In the genomic region with DNA sequence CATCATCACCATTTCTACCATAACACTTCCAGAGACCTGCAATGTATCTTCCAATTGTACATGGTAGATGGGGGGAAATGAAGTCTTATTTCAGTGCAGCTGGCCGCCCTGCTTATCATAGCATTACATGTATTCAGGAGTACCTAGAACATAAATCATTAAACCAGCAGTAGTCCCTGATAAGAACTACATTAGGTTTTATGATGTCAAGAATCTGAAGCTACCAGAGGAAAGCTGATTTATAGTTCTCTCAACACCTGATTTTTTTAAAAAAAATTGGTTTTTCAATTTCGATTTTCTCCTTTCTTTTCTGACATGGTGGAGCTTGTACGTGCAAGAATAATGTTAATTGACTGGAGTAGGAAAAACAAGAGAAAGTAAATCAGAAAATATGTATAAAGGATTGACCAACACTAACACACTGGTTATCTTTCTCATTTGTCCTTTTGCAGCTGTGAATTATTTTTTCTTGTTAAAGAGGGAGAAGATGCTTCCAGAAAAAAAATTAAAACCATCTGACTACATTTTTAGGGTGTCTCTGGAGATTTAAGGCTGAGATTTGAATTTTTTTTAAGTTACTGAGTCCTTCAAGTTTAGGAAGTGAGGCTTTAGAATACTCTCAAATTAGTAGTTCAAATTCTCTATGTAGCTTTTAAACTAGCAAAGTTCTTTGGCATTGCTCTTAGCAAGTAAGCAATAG, we compare ENCODE assay signal across 25 cellular contexts.
"Had no signal": no experiment of that assay in that cellular context is flagged by ENCODE, and none has a peak within 500 bp of the region (broad histone marks: within the 10 kb centered on the region; RNA-seq: fewer than 3 reads in every experiment).

No MANE protein-coding gene starts in this region.

- H3K4me1 Mint-ChIP-seq: activated B cell treated with CpG ODN at 0.5 μM for 24 hours; activated CD8-positive, alpha-beta memory T cell treated with anti-CD3 and anti-CD28 coated beads, Interleukin-2, amount 10 ng/mL, durations not matched to agents 7 days and 5 days; activated naive CD4-positive, alpha-beta T cell treated with anti-CD3 and anti-CD28 coated beads, Interleukin-2, amount 50 U/mL, for 24 hours; activated naive CD8-positive, alpha-beta T cell treated with anti-CD3 and anti-CD28 coated beads, Interleukin-2, amount 50 U/mL, for 24 hours; naive B cell; stimulated activated memory B cell treated with anti-CD40 and anti-IgM and Interleukin-4, amounts not matched to agents 10 μg/mL and 1 μg/mL and 100 μg/mL, for 72 hours; stimulated activated naive CD8-positive, alpha-beta T cell treated with anti-CD3 and anti-CD28 coated beads, Interleukin-15, amount 100 ng/mL, for 72 hours had no signal

- H3K4me1 ChIP-seq: left lung, suprapubic skin had no signal

- H3K27ac Mint-ChIP-seq: activated B cell treated with CpG ODN at 0.5 μM for 24 hours; activated CD8-positive, alpha-beta memory T cell treated with anti-CD3 and anti-CD28 coated beads, Interleukin-2, amount 10 ng/mL, durations not matched to agents 7 days and 5 days; activated CD8-positive, alpha-beta T cell treated with anti-CD3 and anti-CD28 coated beads, Interleukin-2, amount 10 ng/mL, durations not matched to agents 7 days and 5 days; activated naive CD4-positive, alpha-beta T cell treated with anti-CD3 and anti-CD28 coated beads, Interleukin-2, amount 50 U/mL, for 24 hours; activated naive CD8-positive, alpha-beta T cell treated with anti-CD3 and anti-CD28 coated beads, Interleukin-2, amount 50 U/mL, for 24 hours; activated T-helper 2 cell treated with anti-CD3 and anti-CD28 coated beads, Interferon-gamma antibody, Interleukin-2, Interleukin-4, amounts not matched to agents 10 μg/mL and 5 μg/mL and 100 μg/mL, durations not matched to agents 14 hours and 24 hours and 36 hours; naive B cell; stimulated activated memory B cell treated with anti-CD40 and anti-IgM and Interleukin-4, amounts not matched to agents 10 μg/mL and 1 μg/mL and 100 μg/mL, for 72 hours; stimulated activated naive CD8-positive, alpha-beta T cell treated with anti-CD3 and anti-CD28 coated beads, Interleukin-15, amount 100 ng/mL, for 72 hours had no signal

- H3K9me3 Mint-ChIP-seq: activated B cell treated with CpG ODN at 0.5 μM for 24 hours; activated naive CD4-positive, alpha-beta T cell treated with anti-CD3 and anti-CD28 coated beads, Interleukin-2, amount 50 U/mL, for 24 hours; activated naive CD8-positive, alpha-beta T cell treated with anti-CD3 and anti-CD28 coated beads, Interleukin-2, amount 50 U/mL, for 24 hours; activated T-helper 2 cell treated with anti-CD3 and anti-CD28 coated beads, Interferon-gamma antibody, Interleukin-2, Interleukin-4, amounts not matched to agents 10 μg/mL and 5 μg/mL and 100 μg/mL, durations not matched to agents 14 hours and 24 hours and 36 hours; stimulated activated memory B cell treated with anti-CD40 and anti-IgM and Interleukin-4, amounts not matched to agents 10 μg/mL and 1 μg/mL and 100 μg/mL, for 72 hours; stimulated activated naive CD8-positive, alpha-beta T cell treated with anti-CD3 and anti-CD28 coated beads, Interleukin-15, amount 100 ng/mL, for 72 hours had no signal

- DNase-seq: activated B cell treated with CpG ODN at 0.5 μM for 24 hours; activated CD8-positive, alpha-beta memory T cell treated with anti-CD3 and anti-CD28 coated beads, Interleukin-2, amount 10 ng/mL, durations not matched to agents 7 days and 5 days; activated CD8-positive, alpha-beta T cell treated with anti-CD3 and anti-CD28 coated beads, Interleukin-2, amount 10 ng/mL, durations not matched to agents 7 days and 5 days; activated naive CD8-positive, alpha-beta T cell treated with anti-CD3 and anti-CD28 coated beads, Interleukin-2, amount 50 U/mL, for 24 hours; activated T-cell treated with anti-CD3 and anti-CD28 coated beads, Interleukin-2, amount 50 U/mL, for 48 hours; anterior cingulate cortex; dermis blood vessel endothelial cell; effector CD4-positive, alpha-beta T cell; foreskin melanocyte; kidney glomerular epithelial cell; left lung; naive B cell; ovary; stimulated activated CD4-positive, alpha-beta T cell treated with anti-CD3 and anti-CD28 coated beads, Interleukin-4, amount 100 ng/mL, for 4 hours; stimulated activated CD8-positive, alpha-beta memory T cell treated with anti-CD3 and anti-CD28 coated beads, Interleukin-4, amount 100 ng/mL, for 48 hours; stimulated activated naive CD8-positive, alpha-beta T cell treated with anti-CD3 and anti-CD28 coated beads, Interleukin-15, amount 100 ng/mL, for 72 hours; T-helper 2 cell; tibial artery had no signal

- H3K27ac ChIP-seq: esophagus muscularis mucosa, left lung, ovary, skin epidermis, suprapubic skin, tibial artery had no signal

- H3K27me3 Mint-ChIP-seq: activated B cell treated with CpG ODN at 0.5 μM for 24 hours; naive B cell; progenitor cell of endocrine pancreas; stimulated activated memory B cell treated with anti-CD40 and anti-IgM and Interleukin-4, amounts not matched to agents 10 μg/mL and 1 μg/mL and 100 μg/mL, for 72 hours; stimulated activated naive CD8-positive, alpha-beta T cell treated with anti-CD3 and anti-CD28 coated beads, Interleukin-15, amount 100 ng/mL, for 72 hours had no signal

- H3K36me3 Mint-ChIP-seq: activated CD8-positive, alpha-beta memory T cell treated with anti-CD3 and anti-CD28 coated beads, Interleukin-2, amount 10 ng/mL, durations not matched to agents 7 days and 5 days; activated naive CD4-positive, alpha-beta T cell treated with anti-CD3 and anti-CD28 coated beads, Interleukin-2, amount 50 U/mL, for 24 hours; naive B cell; stimulated activated memory B cell treated with anti-CD40 and anti-IgM and Interleukin-4, amounts not matched to agents 10 μg/mL and 1 μg/mL and 100 μg/mL, for 72 hours had no signal

- H3K9me3 ChIP-seq: esophagus muscularis mucosa, left lung, ovary, suprapubic skin, tibial artery had no signal

- H3K36me3 ChIP-seq: esophagus muscularis mucosa, left lung, ovary, suprapubic skin, tibial artery had no signal

- H3K27me3 ChIP-seq: esophagus muscularis mucosa, left lung, ovary, suprapubic skin, tibial artery had no signal

- H3K4me3 Mint-ChIP-seq: activated B cell treated with CpG ODN at 0.5 μM for 24 hours; activated CD8-positive, alpha-beta memory T cell treated with anti-CD3 and anti-CD28 coated beads, Interleukin-2, amount 10 ng/mL, durations not matched to agents 7 days and 5 days; activated CD8-positive, alpha-beta T cell treated with anti-CD3 and anti-CD28 coated beads, Interleukin-2, amount 10 ng/mL, durations not matched to agents 7 days and 5 days; activated naive CD4-positive, alpha-beta T cell treated with anti-CD3 and anti-CD28 coated beads, Interleukin-2, amount 50 U/mL, for 24 hours; activated naive CD8-positive, alpha-beta T cell treated with anti-CD3 and anti-CD28 coated beads, Interleukin-2, amount 50 U/mL, for 24 hours; naive B cell; stimulated activated memory B cell treated with anti-CD40 and anti-IgM and Interleukin-4, amounts not matched to agents 10 μg/mL and 1 μg/mL and 100 μg/mL, for 72 hours; stimulated activated naive CD8-positive, alpha-beta T cell treated with anti-CD3 and anti-CD28 coated beads, Interleukin-15, amount 100 ng/mL, for 72 hours had no signal

- H3K4me3 ChIP-seq: esophagus muscularis mucosa, left lung, ovary, skin epidermis, suprapubic skin, tibial artery had no signal
